Comparison of ENCODE assay signal across 10 cellular contexts in genomic region chr6:12232339-12232738, GRCh38. TPM values are rescaled to one million over a fixed set of nuclear protein-coding genes. Genes with fewer than 3 reads are reported as not detected.
A peak's percentile ranks its signal among the peaks of the same experiment; 100 is the strongest.
DNase-seq lines count a peak whose midpoint lies in the region; ATAC-seq and TF ChIP-seq lines count a peak whose summit lies in the region.
"Had no signal": no experiment of that assay in that cellular context is flagged by ENCODE, and none has a peak within 500 bp of the region (broad histone marks: within the 10 kb centered on the region; RNA-seq: fewer than 3 reads in every experiment).

No MANE protein-coding gene starts in this region.

- ATAC-seq in GM18517 (IDR thresholded peaks at IDR 0.05; ENCODE audit: unreplicated experiment) (peak; percentile 70), HG03342 (IDR thresholded peaks at IDR 0.05; ENCODE audit: unreplicated experiment) (peak; percentile 66), HG02973 (IDR thresholded peaks at IDR 0.05; ENCODE audit: unreplicated experiment) (no peak)

- H3K36me3 Mint-ChIP-seq in MCF 10A (ENCODE audit: insufficient read depth, unreplicated experiment), result no peaks in the 10 kb centered on the region

- no peaks in the 10 kb centered on the region for H3K4me1 Mint-ChIP-seq in MCF 10A (ENCODE audit: insufficient read depth, unreplicated experiment)

- no peak for TF ChIP-seq CTCF in AG04449 (IDR thresholded peaks at IDR 0.05; ENCODE audit: insufficient read depth, low read length, missing control alignments)
- no peak for TF ChIP-seq CTCF in MCF 10A (IDR thresholded peaks at IDR 0.05; ENCODE audit: unreplicated experiment)

- DNase-seq in AG04449 (ENCODE audit: low read depth, low spot score) (peak; percentile 57), astrocyte of the hippocampus (ENCODE audit: low read depth, low spot score) (peak; percentile 51), MCF 10A (ENCODE audit: unreplicated experiment) (no peak), HuH-7 (ENCODE audit: low spot score) (no peak), COLO668 (lab: John Stamatoyannopoulos, UW; ENCODE audit: unreplicated experiment) (no peak)
- DNase-seq: C1 segment of cervical spinal cord, hypothalamus had no signal

- CTCF ChIA-PET in AG04449 (lab: Yijun Ruan, JAX), result interaction anchor here (0.7 to 2.8 kb wide), 25 partner anchors 11 to 649 kb away, joined by 3 to 57 read pairs (median 8); partner anchors contain the start of gene EDN1
- CTCF ChIA-PET in MCF 10A (lab: Yijun Ruan, JAX), result interaction anchor here (1.1 to 3.8 kb wide), 14 partner anchors 14 to 650 kb away, joined by 3 to 45 read pairs (median 7); partner anchors contain the start of gene EDN1

- POLR2A ChIA-PET in AG04449 (lab: Yijun Ruan, JAX), result no interaction called here
- POLR2A ChIA-PET in MCF 10A (lab: Yijun Ruan, JAX), result interaction anchor here (1.0 to 2.4 kb wide), 3 partner anchors 12 to 83 kb away, joined by 3 to 11 read pairs (median 5); partner anchors contain the start of gene EDN1

- no peaks in the 10 kb centered on the region for H3K27me3 Mint-ChIP-seq in MCF 10A (ENCODE audit: insufficient read depth, unreplicated experiment)

- no TSS peak for BruUV-seq in MCF 10A (replicated peaks; lab: Mats Ljungman, UMichigan)

- no peak overlapping the region for H3K4me3 Mint-ChIP-seq in MCF 10A (ENCODE audit: unreplicated experiment)

- intact Hi-C loops in MCF 10A (cut with micrococcal nuclease), result no loop called here

- H3K4me3 ChIP-seq in AG04449 (ENCODE audit: low read depth, low read length), result no peak overlapping the region; the same call in 1 of the 2 replicates

- no peaks in the 10 kb centered on the region for H3K9me3 Mint-ChIP-seq in MCF 10A (ENCODE audit: unreplicated experiment)

- H3K27ac Mint-ChIP-seq in MCF 10A (ENCODE audit: low read depth, unreplicated experiment), result no peak overlapping the region

RNA-seq across cellular contexts. Expression of gene EDN1, which starts 57.8 kb away (rescaled TPM):
- total RNA-seq in MCF 10A (2022), result 1.2 and 2.7 TPM in 2 replicates

Comparison
In these comparisons a context has a peak if more than half of its experiments do, and no peak if none do; other contexts are left out.
1. DNase-seq: peak in AG04449 (single experiment) and astrocyte of the hippocampus (single experiment); none in MCF 10A (single experiment), HuH-7 (single experiment) and COLO668 (single experiment).